In genomic region chr13:25961294-25961693, GRCh38 we compare ENCODE assay signal across 37 cellular contexts.
A peak's percentile ranks its signal among the peaks of the same experiment; 100 is the strongest.
DNase-seq lines count a peak whose midpoint lies in the region; ATAC-seq, FAIRE-seq and TF ChIP-seq lines count a peak whose summit lies in the region.
"Had no signal": no experiment of that assay in that cellular context is flagged by ENCODE, and none has a peak within 500 bp of the region (broad histone marks: within the 10 kb centered on the region; RNA-seq: fewer than 3 reads in every experiment).

No MANE protein-coding gene starts in this region.

- no peaks in the 10 kb centered on the region for H4K20me1 ChIP-seq in HepG2 (ENCODE audit: insufficient read depth, low read length)
- H4K20me1 ChIP-seq: BLaER1; BLaER1 treated with 17β-estradiol and CSF1 and Interleukin-3, amounts not matched to agents 10 nM and 100 nM had no signal

- H3K27me3 ChIP-seq in HepG2 (ENCODE audit: control insufficient read depth in 1 of 2, insufficient read depth in 2 of 2, low read length in 2 of 2) (no peaks in the 10 kb centered on the region), right lobe of liver (no peaks in the 10 kb centered on the region), mesendoderm (ENCODE audit: insufficient read depth, low read length, poor library complexity) (no peaks in the 10 kb centered on the region)
- H3K27me3 ChIP-seq: BE2C; BLaER1; BLaER1 treated with 17β-estradiol and CSF1 and Interleukin-3, amounts not matched to agents 10 nM and 100 nM had no signal

- H3K23ac ChIP-seq in mesendoderm (ENCODE audit: low read length) = peak overlapping the region; percentile 24

- H3K9ac ChIP-seq in HepG2 (ENCODE audit: insufficient read depth, low read depth, low read length) (no peak overlapping the region), mesendoderm (ENCODE audit: low read length) (no peak overlapping the region)
- H3K9ac ChIP-seq: BLaER1; BLaER1 treated with 17β-estradiol and CSF1 and Interleukin-3, amounts not matched to agents 10 nM and 100 nM had no signal

- H3K79me2 ChIP-seq in HepG2 (ENCODE audit: insufficient read depth, low read length) = no peaks in the 10 kb centered on the region
- no peaks in the 10 kb centered on the region for H3K79me2 ChIP-seq in mesendoderm (ENCODE audit: control insufficient read depth, insufficient read depth, low read length)

- TF ChIP-seq EP300 in HepG2 (IDR thresholded peaks at IDR 0.05; ENCODE audit: low read depth in 2 of 2, low read length in 2 of 2) (no peak), HepG2 (CRISPR knock-in tag; IDR thresholded peaks at IDR 0.05; ENCODE audit: borderline replicate concordance) (no peak)

- H3K18ac ChIP-seq in mesendoderm (ENCODE audit: low read length) = no peak overlapping the region

- TF ChIP-seq CTCF in HepG2 (CRISPR knock-in tag; IDR thresholded peaks at IDR 0.05) = no peak
- TF ChIP-seq CTCF in right lobe of liver (IDR thresholded peaks at IDR 0.05) = no peak
- TF ChIP-seq CTCF in RWPE1 (conservative IDR thresholded peaks at IDR 0.05; ENCODE audit: low read depth) = no peak

- H3K4me1 Mint-ChIP-seq in activated naive CD8-positive, alpha-beta T cell treated with anti-CD3 and anti-CD28 coated beads, Interleukin-2, amount 10 ng/mL, durations not matched to agents 7 days and 5 days = peaks cover 7% of the 10 kb centered on the region
- peaks cover 10% of the 10 kb centered on the region for H3K4me1 Mint-ChIP-seq in activated naive CD8-positive, alpha-beta T cell treated with anti-CD3 and anti-CD28 coated beads, Interleukin-2, amount 50 U/mL, for 24 hours
- peaks cover 9% of the 10 kb centered on the region for H3K4me1 Mint-ChIP-seq in activated CD8-positive, alpha-beta T cell treated with anti-CD3 and anti-CD28 coated beads, Interleukin-2, amount 10 ng/mL, durations not matched to agents 7 days and 5 days (ENCODE audit: low read depth)
- H3K4me1 Mint-ChIP-seq: B cell, CD14-positive monocyte had no signal

- peak overlapping the region; percentile 41 for H3K27ac Mint-ChIP-seq in activated naive CD8-positive, alpha-beta T cell treated with anti-CD3 and anti-CD28 coated beads, Interleukin-2, amount 10 ng/mL, durations not matched to agents 7 days and 5 days
- H3K27ac Mint-ChIP-seq in activated naive CD8-positive, alpha-beta T cell treated with anti-CD3 and anti-CD28 coated beads, Interleukin-2, amount 50 U/mL, for 24 hours = no peak overlapping the region
- no peak overlapping the region for H3K27ac Mint-ChIP-seq in activated CD8-positive, alpha-beta T cell treated with anti-CD3 and anti-CD28 coated beads, Interleukin-2, amount 10 ng/mL, durations not matched to agents 7 days and 5 days
- H3K27ac Mint-ChIP-seq: B cell; CD14-positive monocyte; CD4-positive, alpha-beta T cell; CD8-positive, alpha-beta T cell had no signal

- POLR2A ChIA-PET in activated naive CD8-positive, alpha-beta T cell treated with anti-CD3 and anti-CD28 coated beads, Interleukin-2, amount 10 ng/mL, durations not matched to agents 7 days and 5 days (lab: Charles Lee) = no interaction called here
- POLR2A ChIA-PET in HepG2 (lab: Yijun Ruan, JAX) (no interaction called here), RWPE1 (lab: Yijun Ruan, JAX; ENCODE audit: low non-redundant PET) (no interaction called here)
- POLR2A ChIA-PET in activated CD8-positive, alpha-beta T cell treated with anti-CD3 and anti-CD28 coated beads, Interleukin-2, amount 10 ng/mL, durations not matched to agents 7 days and 5 days (lab: Charles Lee) = no interaction called here

- H3K56ac ChIP-seq in mesendoderm (ENCODE audit: low read length) = no peak overlapping the region

- H2AK5ac ChIP-seq in mesendoderm (ENCODE audit: low read length) = no peak overlapping the region

- no peak overlapping the region for H2BK120ac ChIP-seq in mesendoderm (ENCODE audit: low read depth, low read length)

- no peak for TF ChIP-seq RAD21 in HepG2 (CRISPR knock-in tag; IDR thresholded peaks at IDR 0.05)

- TF ChIP-seq POLR2A in HepG2 (IDR thresholded peaks at IDR 0.05; ENCODE audit: insufficient read depth in 1 of 2, low read depth in 2 of 2, low read length in 2 of 2) (no peak), right lobe of liver (IDR thresholded peaks at IDR 0.05) (no peak)

- no peak overlapping the region for H2BK5ac ChIP-seq in mesendoderm (ENCODE audit: low read length)

- no peak for DNase-seq in activated naive CD8-positive, alpha-beta T cell treated with anti-CD3 and anti-CD28 coated beads, Interleukin-2, amount 10 ng/mL, durations not matched to agents 7 days and 5 days
- no peak for DNase-seq in activated naive CD8-positive, alpha-beta T cell treated with anti-CD3 and anti-CD28 coated beads, Interleukin-2, amount 50 U/mL, for 24 hours
- DNase-seq in HepG2 (ENCODE audit: low spot score) (no peak), right lobe of liver (no peak), mesendoderm (no peak), RWPE1 (ENCODE audit: low spot score) (no peak)
- DNase-seq in activated CD8-positive, alpha-beta T cell treated with anti-CD3 and anti-CD28 coated beads, Interleukin-2, amount 10 ng/mL, durations not matched to agents 7 days and 5 days = no peak
- DNase-seq: 8988T; ACHN; AML-193; BE2C; C1 segment of cervical spinal cord; Caco-2; Calu3; CD4-positive, alpha-beta memory T cell; CD4-positive, alpha-beta T cell; CD4-positive, CD25-positive, alpha-beta regulatory T cell; CD8-positive, alpha-beta memory T cell; CD8-positive, alpha-beta T cell; COR-L47; DMS 273 treated with DMSO at 0.1 percent for 48 hours; DMS153; DMS53; DMS79; DMS79 treated with DMSO at 0.1 percent for 48 hours; DND-41; EL had no signal

- H2AFZ ChIP-seq in HepG2 (ENCODE audit: low read length) = no peak overlapping the region

- FAIRE-seq in HepG2 (lab: Jason Lieb, UNC) = no peak
- FAIRE-seq: A204.1, A549, D721Med had no signal

- intact Hi-C loops in HepG2 (cut with micrococcal nuclease; ENCODE audit: unreplicated experiment) = no loop called here
- intact Hi-C loops in right lobe of liver (cut with DNase I) = no loop called here

- H3K4me3 ChIP-seq in HepG2 (replicated peaks in 1 of 3; ENCODE audit: insufficient read depth in 1 of 3, low read depth in 2 of 3, low read length in 3 of 3) = no peak overlapping the region
- H3K4me3 ChIP-seq in right lobe of liver = no peak overlapping the region
- H3K4me3 ChIP-seq in mesendoderm (ENCODE audit: low read length) = no peak overlapping the region
- H3K4me3 ChIP-seq: A549; BLaER1; BLaER1 treated with 17β-estradiol and CSF1 and Interleukin-3, amounts not matched to agents 10 nM and 100 nM had no signal

- H4K5ac ChIP-seq in mesendoderm (ENCODE audit: low read length) = no peak overlapping the region

- H3K27me3 Mint-ChIP-seq in activated naive CD8-positive, alpha-beta T cell treated with anti-CD3 and anti-CD28 coated beads, Interleukin-2, amount 10 ng/mL, durations not matched to agents 7 days and 5 days = peaks cover 3% of the 10 kb centered on the region
- no peaks in the 10 kb centered on the region for H3K27me3 Mint-ChIP-seq in activated naive CD8-positive, alpha-beta T cell treated with anti-CD3 and anti-CD28 coated beads, Interleukin-2, amount 50 U/mL, for 24 hours
- no peaks in the 10 kb centered on the region for H3K27me3 Mint-ChIP-seq in activated CD8-positive, alpha-beta T cell treated with anti-CD3 and anti-CD28 coated beads, Interleukin-2, amount 10 ng/mL, durations not matched to agents 7 days and 5 days (ENCODE audit: low read depth)
- H3K27me3 Mint-ChIP-seq: B cell; CD4-positive, alpha-beta memory T cell; CD4-positive, alpha-beta T cell; CD8-positive, alpha-beta memory T cell had no signal

- H3K4ac ChIP-seq in mesendoderm (ENCODE audit: low read depth, low read length) = no peak overlapping the region

- no peak overlapping the region for H3K4me2 ChIP-seq in HepG2 (ENCODE audit: low read depth, low read length)
- no peak overlapping the region for H3K4me2 ChIP-seq in mesendoderm (ENCODE audit: low read length)
- H3K4me2 ChIP-seq: A549; BLaER1; BLaER1 treated with 17β-estradiol and CSF1 and Interleukin-3, amounts not matched to agents 10 nM and 100 nM had no signal

- H3K4me1 ChIP-seq in HepG2 (ENCODE audit: insufficient read depth, low read length) (no peaks in the 10 kb centered on the region), right lobe of liver (no peaks in the 10 kb centered on the region), mesendoderm (ENCODE audit: control insufficient read depth, low read depth, low read length) (no peaks in the 10 kb centered on the region)
- H3K4me1 ChIP-seq: A549, BE2C had no signal

- in situ Hi-C loops in HepG2 (cut with HindIII; ENCODE audit: extremely low pct_ligation_motif_present, low pct_unique_long_range_greater_than_20kb) = no loop called here

- no peaks in the 10 kb centered on the region for H3K36me3 ChIP-seq in HepG2 (replicated peaks in 1 of 2; ENCODE audit: control insufficient read depth in 1 of 2, insufficient read depth in 2 of 2, low read length in 2 of 2)
- no peaks in the 10 kb centered on the region for H3K36me3 ChIP-seq in right lobe of liver
- no peaks in the 10 kb centered on the region for H3K36me3 ChIP-seq in KOPT-K1 (ENCODE audit: insufficient read depth, low read length)
- no peaks in the 10 kb centered on the region for H3K36me3 ChIP-seq in mesendoderm (ENCODE audit: control insufficient read depth, insufficient read depth, low read length)
- H3K36me3 ChIP-seq: BE2C; BLaER1; BLaER1 treated with 17β-estradiol and CSF1 and Interleukin-3, amounts not matched to agents 10 nM and 100 nM had no signal

- no peak overlapping the region for H2BK15ac ChIP-seq in mesendoderm (replicated peaks; ENCODE audit: low read depth)

- no TSS peak for BruUV-seq in HepG2 (replicated peaks; lab: Mats Ljungman, UMichigan)

- H3K79me1 ChIP-seq in mesendoderm (ENCODE audit: low read length) = no peaks in the 10 kb centered on the region

- H3K9me3 ChIP-seq in HepG2 (ENCODE audit: low read length) (no peaks in the 10 kb centered on the region), right lobe of liver (no peaks in the 10 kb centered on the region), KOPT-K1 (ENCODE audit: insufficient read depth, low read length, poor library complexity, severe bottlenecking) (no peaks in the 10 kb centered on the region)
- H3K9me3 ChIP-seq: A549, BE2C, Caco-2 had no signal

- no peaks in the 10 kb centered on the region for H3K36me3 Mint-ChIP-seq in activated naive CD8-positive, alpha-beta T cell treated with anti-CD3 and anti-CD28 coated beads, Interleukin-2, amount 10 ng/mL, durations not matched to agents 7 days and 5 days
- H3K36me3 Mint-ChIP-seq in activated naive CD8-positive, alpha-beta T cell treated with anti-CD3 and anti-CD28 coated beads, Interleukin-2, amount 50 U/mL, for 24 hours (ENCODE audit: low read depth) = no peaks in the 10 kb centered on the region
- H3K36me3 Mint-ChIP-seq in activated CD8-positive, alpha-beta T cell treated with anti-CD3 and anti-CD28 coated beads, Interleukin-2, amount 10 ng/mL, durations not matched to agents 7 days and 5 days (ENCODE audit: low read depth) = peaks cover 2% of the 10 kb centered on the region
- H3K36me3 Mint-ChIP-seq: CD14-positive monocyte; CD4-positive, CD25-positive, alpha-beta regulatory T cell had no signal

- WGBS in HepG2 (ENCODE audit: low lambda C conversion rate) = 31% methylated on average over 7 of the region's 7 CpGs
- 63% methylated on average over 7 of the region's 7 CpGs for WGBS in right lobe of liver (ENCODE audit: insufficient coverage, low coverage, low lambda C conversion rate, missing lambda C conversion rate)
- no CpG with 5 or more reads among the region's 7 CpGs for WGBS in mesendoderm (ENCODE audit: extremely low coverage, insufficient coverage, low lambda C conversion rate)

- H3K4me3 Mint-ChIP-seq in activated naive CD8-positive, alpha-beta T cell treated with anti-CD3 and anti-CD28 coated beads, Interleukin-2, amount 10 ng/mL, durations not matched to agents 7 days and 5 days = no peak overlapping the region
- H3K4me3 Mint-ChIP-seq in activated naive CD8-positive, alpha-beta T cell treated with anti-CD3 and anti-CD28 coated beads, Interleukin-2, amount 50 U/mL, for 24 hours = no peak overlapping the region
- H3K4me3 Mint-ChIP-seq in activated CD8-positive, alpha-beta T cell treated with anti-CD3 and anti-CD28 coated beads, Interleukin-2, amount 10 ng/mL, durations not matched to agents 7 days and 5 days = no peak overlapping the region
- H3K4me3 Mint-ChIP-seq: B cell; CD14-positive monocyte; CD4-positive, alpha-beta memory T cell; CD4-positive, alpha-beta T cell; CD4-positive, CD25-positive, alpha-beta regulatory T cell; CD8-positive, alpha-beta T cell had no signal

- H4K8ac ChIP-seq in mesendoderm (ENCODE audit: low read depth, low read length) = no peak overlapping the region

- CTCF ChIA-PET in HepG2 (lab: Yijun Ruan, JAX; ENCODE audit: low intra/inter-chr PET ratio, low total read pairs) = no interaction called here
- CTCF ChIA-PET in activated CD8-positive, alpha-beta T cell treated with anti-CD3 and anti-CD28 coated beads, Interleukin-2, amount 10 ng/mL, durations not matched to agents 7 days and 5 days (lab: Charles Lee) = no interaction called here
- CTCF ChIA-PET in RWPE1 (lab: Yijun Ruan, JAX) = interaction anchor here (1.1 kb wide), 1 partner anchor 10 kb away, joined by 3 read pairs; no protein-coding TSS in a partner anchor

- H3K27ac ChIP-seq in HepG2 (ENCODE audit: extremely low read length, insufficient read depth, low read length) (no peak overlapping the region), right lobe of liver (no peak overlapping the region), KOPT-K1 (ENCODE audit: low read depth, low read length, poor library complexity, severe bottlenecking) (peak overlapping the region; percentile 68), mesendoderm (ENCODE audit: low read depth, low read length) (no peak overlapping the region), RWPE1 (no peak overlapping the region)
- H3K27ac ChIP-seq: 22Rv1; A549; BLaER1; BLaER1 treated with 17β-estradiol and CSF1 and Interleukin-3, amounts not matched to agents 10 nM and 100 nM; C4-2B had no signal

- peaks cover 9% of the 10 kb centered on the region for H3K9me3 Mint-ChIP-seq in activated naive CD8-positive, alpha-beta T cell treated with anti-CD3 and anti-CD28 coated beads, Interleukin-2, amount 10 ng/mL, durations not matched to agents 7 days and 5 days
- H3K9me3 Mint-ChIP-seq in activated naive CD8-positive, alpha-beta T cell treated with anti-CD3 and anti-CD28 coated beads, Interleukin-2, amount 50 U/mL, for 24 hours = peaks cover 8% of the 10 kb centered on the region
- H3K9me3 Mint-ChIP-seq in activated CD8-positive, alpha-beta T cell treated with anti-CD3 and anti-CD28 coated beads, Interleukin-2, amount 10 ng/mL, durations not matched to agents 7 days and 5 days (ENCODE audit: insufficient read depth) = no peaks in the 10 kb centered on the region

- ATAC-seq in activated naive CD8-positive, alpha-beta T cell treated with anti-CD3 and anti-CD28 coated beads, Interleukin-2, amount 10 ng/mL, durations not matched to agents 7 days and 5 days (ENCODE audit: low read depth) = no peak
- no peak for ATAC-seq in activated naive CD8-positive, alpha-beta T cell treated with anti-CD3 and anti-CD28 coated beads, Interleukin-2, amount 50 U/mL, for 24 hours
- ATAC-seq in HepG2 = no peak
- no peak for ATAC-seq in right lobe of liver
- ATAC-seq in activated CD8-positive, alpha-beta T cell treated with anti-CD3 and anti-CD28 coated beads, Interleukin-2, amount 10 ng/mL, durations not matched to agents 7 days and 5 days = no peak
- ATAC-seq: A549; CD8-positive, alpha-beta T cell had no signal
